ENCODE assay signal across 23 cellular contexts in the genomic region with DNA sequence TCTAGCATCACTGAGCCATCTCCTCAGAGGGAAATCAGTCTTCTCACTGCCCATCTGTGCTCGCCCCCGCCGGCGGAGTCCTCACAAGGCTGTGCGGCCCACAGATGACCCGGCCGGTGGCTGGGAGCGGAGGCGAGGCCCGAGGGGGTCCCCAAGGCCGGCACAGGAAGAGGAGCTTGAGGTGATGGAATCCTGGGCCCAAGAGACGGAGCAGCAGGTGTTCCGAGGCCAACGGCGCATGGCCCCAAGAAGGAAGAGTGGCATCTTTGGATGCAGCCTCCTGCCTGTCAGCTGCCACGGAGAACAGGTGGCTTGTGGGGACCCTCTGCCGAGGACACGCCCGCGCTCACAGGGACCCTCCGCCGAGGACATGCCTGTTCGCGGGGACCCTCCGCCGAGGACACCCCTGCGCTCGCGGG.
A peak's percentile ranks its signal among the peaks of the same experiment; 100 is the strongest.
DNase-seq lines count a peak whose midpoint lies in the region; ATAC-seq and TF ChIP-seq lines count a peak whose summit lies in the region.
"Had no signal": no experiment of that assay in that cellular context is flagged by ENCODE, and none has a peak within 500 bp of the region (broad histone marks: within the 10 kb centered on the region; RNA-seq: fewer than 3 reads in every experiment).

No MANE protein-coding gene starts in this region.

- DNase-seq in Right ventricle myocardium inferior (ENCODE audit: missing footprints) = peak; percentile 51
- no peak for DNase-seq in right atrium auricular region (ENCODE audit: low spot score)
- DNase-seq in glutamatergic neuron = peak; percentile 72
- DNase-seq in nephron progenitor cell = no peak
- no peak for DNase-seq in natural killer cell
- no peak for DNase-seq in GM20000 (ENCODE audit: low spot score)
- DNase-seq in RWPE1 (ENCODE audit: low spot score) = no peak
- DNase-seq: 8988T; ACHN; CD4-positive, alpha-beta T cell; DMS53; HCEC 1CT; NCI-H1048; NCI-H1417; NCI-H1694; NCI-H2029 treated with DMSO at 0.1 percent for 48 hours; NCI-H446 treated with DMSO at 0.1 percent for 48 hours; NCI-H526; PC-9; RPMI8226; SIG-M5 had no signal

- no peaks in the 10 kb centered on the region for H3K36me3 ChIP-seq in right atrium auricular region

- ATAC-seq in Right ventricle myocardium inferior = no peak
- no peak for ATAC-seq in natural killer cell

- H3K27ac Mint-ChIP-seq in glutamatergic neuron (ENCODE audit: unreplicated experiment) (peak overlapping the region; percentile 30), nephron progenitor cell (peak overlapping the region; percentile 81), natural killer cell (no peak overlapping the region)
- H3K27ac Mint-ChIP-seq: CD4-positive, alpha-beta T cell had no signal

- H3K4me3 Mint-ChIP-seq in glutamatergic neuron (ENCODE audit: unreplicated experiment) (peak overlapping the region; percentile 32), nephron progenitor cell (no peak overlapping the region), natural killer cell (no peak overlapping the region)
- H3K4me3 Mint-ChIP-seq: CD4-positive, alpha-beta T cell had no signal

- H3K4me1 ChIP-seq in right atrium auricular region = no peaks in the 10 kb centered on the region

- no peak for TF ChIP-seq CTCF in right atrium auricular region (IDR thresholded peaks at IDR 0.05)
- TF ChIP-seq CTCF in glutamatergic neuron (IDR thresholded peaks at IDR 0.05; ENCODE audit: partially characterized antibody, unreplicated experiment) = no peak
- no peak for TF ChIP-seq CTCF in nephron progenitor cell (IDR thresholded peaks at IDR 0.05)
- TF ChIP-seq CTCF in natural killer cell (IDR thresholded peaks at IDR 0.05) = no peak
- TF ChIP-seq CTCF in GM20000 (IDR thresholded peaks at IDR 0.05; ENCODE audit: extremely low read depth, missing control alignments) = no peak
- no peak for TF ChIP-seq CTCF in RWPE1 (conservative IDR thresholded peaks at IDR 0.05; ENCODE audit: low read depth)

- POLR2A ChIA-PET in RWPE1 (lab: Yijun Ruan, JAX; ENCODE audit: low non-redundant PET) = no interaction called here

- no peaks in the 10 kb centered on the region for H3K9me3 ChIP-seq in right atrium auricular region

- H3K27me3 Mint-ChIP-seq in glutamatergic neuron (ENCODE audit: unreplicated experiment) (peaks cover 5% of the 10 kb centered on the region), nephron progenitor cell (ENCODE audit: low read depth, poor library complexity) (peaks cover 9% of the 10 kb centered on the region), natural killer cell (ENCODE audit: low read depth in 2 of 2) (no peaks in the 10 kb centered on the region)
- H3K27me3 Mint-ChIP-seq: CD4-positive, alpha-beta T cell had no signal

- intact Hi-C loops in Right ventricle myocardium inferior (cut with DNase I) (no loop called here), natural killer cell (cut with micrococcal nuclease) (no loop called here)

- no peak overlapping the region for H3K27ac ChIP-seq in right atrium auricular region
- H3K27ac ChIP-seq in RWPE1 = no peak overlapping the region
- H3K27ac ChIP-seq: HL-60, PC-9, SK-N-MC had no signal

- H3K4me1 Mint-ChIP-seq in glutamatergic neuron (ENCODE audit: low read depth, unreplicated experiment) (peaks cover 13% of the 10 kb centered on the region), nephron progenitor cell (peaks cover 47% of the 10 kb centered on the region), natural killer cell (peaks cover 0 to 4% of the 10 kb centered on the region in 2 donors)

- peaks cover 5% of the 10 kb centered on the region for H3K36me3 Mint-ChIP-seq in glutamatergic neuron (ENCODE audit: unreplicated experiment)
- H3K36me3 Mint-ChIP-seq in nephron progenitor cell (ENCODE audit: low read depth) = peaks cover 4% of the 10 kb centered on the region
- no peaks in the 10 kb centered on the region for H3K36me3 Mint-ChIP-seq in natural killer cell

- CTCF ChIA-PET in RWPE1 (lab: Yijun Ruan, JAX) = interaction anchor here (0.6 kb wide), 1 partner anchor 45 kb away, joined by 5 read pairs; no protein-coding TSS in a partner anchor

- H3K9me3 Mint-ChIP-seq in glutamatergic neuron (ENCODE audit: unreplicated experiment) = peaks cover 7% of the 10 kb centered on the region
- H3K9me3 Mint-ChIP-seq in nephron progenitor cell = no peaks in the 10 kb centered on the region
- no peaks in the 10 kb centered on the region for H3K9me3 Mint-ChIP-seq in natural killer cell
- H3K9me3 Mint-ChIP-seq: CD4-positive, alpha-beta T cell had no signal

- H3K27me3 ChIP-seq in right atrium auricular region = no peaks in the 10 kb centered on the region

- H3K4me3 ChIP-seq in right atrium auricular region = no peak overlapping the region
- H3K4me3 ChIP-seq: PC-9, SK-N-MC had no signal

Comparison
In these comparisons a context has a peak if more than half of its experiments do, and no peak if none do; other contexts are left out.
1. DNase-seq: peak in Right ventricle myocardium inferior (single experiment) and glutamatergic neuron (single experiment); none in right atrium auricular region (single experiment), nephron progenitor cell (single experiment), natural killer cell (single experiment), GM20000 (single experiment) and RWPE1 (single experiment).
2. H3K27ac Mint-ChIP-seq: peak in glutamatergic neuron (single experiment) and nephron progenitor cell (single experiment); none in natural killer cell (0 of 2).